ENCODE assay signal across 36 cellular contexts in genomic region chr4:37727635-37728034, GRCh38.
"Had no signal": no experiment of that assay in that cellular context is flagged by ENCODE, and none has a peak within 500 bp of the region (broad histone marks: within the 10 kb centered on the region; RNA-seq: fewer than 3 reads in every experiment).

No MANE protein-coding gene starts in this region.

- ATAC-seq: activated CD4-positive, CD25-positive, alpha-beta regulatory T cell treated with anti-CD3 and anti-CD28 coated beads, Interleukin-2, amount 50 U/mL, for 24 hours; activated CD8-positive, alpha-beta memory T cell treated with anti-CD3 and anti-CD28 coated beads, Interleukin-2, amount 10 ng/mL, durations not matched to agents 7 days and 5 days; activated CD8-positive, alpha-beta T cell treated with anti-CD3 and anti-CD28 coated beads, Interleukin-2, amount 10 ng/mL, durations not matched to agents 7 days and 5 days; activated naive CD8-positive, alpha-beta T cell treated with anti-CD3 and anti-CD28 coated beads, Interleukin-2, amount 50 U/mL, for 24 hours; body of pancreas; effector memory CD8-positive, alpha-beta T cell; foreskin keratinocyte; gastrocnemius medialis; T-helper 17 cell had no signal

- H3K4me1 ChIP-seq: adrenal gland, body of pancreas, esophagus muscularis mucosa, gastrocnemius medialis had no signal

- H3K27me3 Mint-ChIP-seq: activated CD4-positive, alpha-beta memory T cell treated with anti-CD3 and anti-CD28 coated beads for 36 hours; activated CD8-positive, alpha-beta memory T cell treated with anti-CD3 and anti-CD28 coated beads, Interleukin-2, amount 10 ng/mL, durations not matched to agents 7 days and 5 days; activated naive CD4-positive, alpha-beta T cell treated with anti-CD3 and anti-CD28 coated beads, Interleukin-2, amount 50 U/mL, for 24 hours; activated naive CD8-positive, alpha-beta T cell treated with anti-CD3 and anti-CD28 coated beads for 36 hours; activated naive CD8-positive, alpha-beta T cell treated with anti-CD3 and anti-CD28 coated beads, Interleukin-2, amount 50 U/mL, for 24 hours; effector memory CD8-positive, alpha-beta T cell had no signal

- H3K4me3 Mint-ChIP-seq: activated B cell treated with CpG ODN at 0.5 μM for 24 hours; activated CD4-positive, alpha-beta memory T cell treated with anti-CD3 and anti-CD28 coated beads for 36 hours; activated CD8-positive, alpha-beta memory T cell treated with anti-CD3 and anti-CD28 coated beads, Interleukin-2, amount 10 ng/mL, durations not matched to agents 7 days and 5 days; activated CD8-positive, alpha-beta T cell treated with anti-CD3 and anti-CD28 coated beads, Interleukin-2, amount 10 ng/mL, durations not matched to agents 7 days and 5 days; activated naive CD4-positive, alpha-beta T cell treated with anti-CD3 and anti-CD28 coated beads for 36 hours; activated naive CD4-positive, alpha-beta T cell treated with anti-CD3 and anti-CD28 coated beads, Interleukin-2, amount 50 U/mL, for 24 hours; activated naive CD8-positive, alpha-beta T cell treated with anti-CD3 and anti-CD28 coated beads for 36 hours; activated naive CD8-positive, alpha-beta T cell treated with anti-CD3 and anti-CD28 coated beads, Interleukin-2, amount 50 U/mL, for 24 hours; activated T-helper 1 cell treated with anti-CD3 and anti-CD28 coated beads, Interleukin-12 subunit alpha, Interleukin-12 subunit beta, Interleukin-2, Interleukin-4 antibody, amounts not matched to agents 30 ng/mL and 10 ng/mL and 1 ng/mL, durations not matched to agents 14 hours and 24 hours and 36 hours; effector memory CD8-positive, alpha-beta T cell; T-helper 17 cell; T-helper 2 cell treated with Interferon-gamma antibody and Interleukin-4, amounts not matched to agents 5 μg/mL and 100 μg/mL, for 36 hours had no signal

- H3K36me3 ChIP-seq: adrenal gland, esophagus muscularis mucosa, gastrocnemius medialis, WERI-Rb-1 had no signal

- DNase-seq: activated B cell treated with CpG ODN at 0.5 μM for 24 hours; activated CD4-positive, alpha-beta memory T cell treated with anti-CD3 and anti-CD28 coated beads for 36 hours; activated CD4-positive, alpha-beta T cell treated with anti-CD3 and anti-CD28 coated beads for 48 hours; activated CD8-positive, alpha-beta memory T cell treated with anti-CD3 and anti-CD28 coated beads, Interleukin-2, amount 10 ng/mL, durations not matched to agents 7 days and 5 days; activated CD8-positive, alpha-beta memory T cell treated with anti-CD3 and anti-CD28 coated beads, Interleukin-2, amount 50 U/mL, for 4 hours; activated CD8-positive, alpha-beta T cell treated with anti-CD3 and anti-CD28 coated beads, Interleukin-2, amount 10 ng/mL, durations not matched to agents 7 days and 5 days; activated effector memory CD4-positive, alpha-beta T cell treated with anti-CD3 and anti-CD28 coated beads, Interleukin-2, amount 50 U/mL, for 16 hours; activated naive CD4-positive, alpha-beta T cell treated with anti-CD3 and anti-CD28 coated beads for 36 hours; activated naive CD8-positive, alpha-beta T cell treated with anti-CD3 and anti-CD28 coated beads for 36 hours; activated naive CD8-positive, alpha-beta T cell treated with anti-CD3 and anti-CD28 coated beads, Interleukin-2, amount 50 U/mL, for 24 hours; activated T-cell treated with anti-CD3 and anti-CD28 coated beads, Interleukin-2, amount 50 U/mL, for 1 hour; activated T-cell treated with anti-CD3 and anti-CD28 coated beads, Interleukin-2, amount 50 U/mL, for 48 hours; adrenal gland; amygdala; aorta; body of pancreas; caudate nucleus; cortex of kidney; dermis blood vessel endothelial cell; effector CD4-positive, alpha-beta T cell; effector memory CD8-positive, alpha-beta T cell; erythroblast; gastrocnemius medialis; glutamatergic neuron; T-helper 1 cell; T-helper 17 cell; T1000; WERI-Rb-1 had no signal

- H3K27ac ChIP-seq: adrenal gland, body of pancreas, esophagus muscularis mucosa, foreskin keratinocyte, gastrocnemius medialis, WERI-Rb-1 had no signal

- H3K9me3 ChIP-seq: adrenal gland, body of pancreas, esophagus muscularis mucosa, gastrocnemius medialis had no signal

- H3K27ac Mint-ChIP-seq: activated B cell treated with CpG ODN at 0.5 μM for 24 hours; activated CD4-positive, alpha-beta memory T cell treated with anti-CD3 and anti-CD28 coated beads for 36 hours; activated CD8-positive, alpha-beta memory T cell treated with anti-CD3 and anti-CD28 coated beads, Interleukin-2, amount 10 ng/mL, durations not matched to agents 7 days and 5 days; activated CD8-positive, alpha-beta T cell treated with anti-CD3 and anti-CD28 coated beads, Interleukin-2, amount 10 ng/mL, durations not matched to agents 7 days and 5 days; activated naive CD4-positive, alpha-beta T cell treated with anti-CD3 and anti-CD28 coated beads for 36 hours; activated naive CD4-positive, alpha-beta T cell treated with anti-CD3 and anti-CD28 coated beads, Interleukin-2, amount 50 U/mL, for 24 hours; activated naive CD8-positive, alpha-beta T cell treated with anti-CD3 and anti-CD28 coated beads for 36 hours; activated naive CD8-positive, alpha-beta T cell treated with anti-CD3 and anti-CD28 coated beads, Interleukin-2, amount 50 U/mL, for 24 hours; activated T-helper 1 cell treated with anti-CD3 and anti-CD28 coated beads, Interleukin-12 subunit alpha, Interleukin-12 subunit beta, Interleukin-2, Interleukin-4 antibody, amounts not matched to agents 30 ng/mL and 10 ng/mL and 1 ng/mL, durations not matched to agents 14 hours and 24 hours and 36 hours; activated T-helper 2 cell treated with anti-CD3 and anti-CD28 coated beads, Interferon-gamma antibody, Interleukin-2, Interleukin-4, amounts not matched to agents 10 μg/mL and 5 μg/mL and 100 μg/mL, durations not matched to agents 14 hours and 24 hours and 36 hours; effector memory CD8-positive, alpha-beta T cell; T-helper 17 cell; T-helper 2 cell treated with Interferon-gamma antibody and Interleukin-4, amounts not matched to agents 5 μg/mL and 100 μg/mL, for 36 hours had no signal

- H3K27me3 ChIP-seq: adrenal gland, body of pancreas, esophagus muscularis mucosa, foreskin keratinocyte, gastrocnemius medialis had no signal

- H3K4me1 Mint-ChIP-seq: activated B cell treated with CpG ODN at 0.5 μM for 24 hours had no signal

- H3K9me3 Mint-ChIP-seq: activated B cell treated with CpG ODN at 0.5 μM for 24 hours; activated CD4-positive, alpha-beta memory T cell treated with anti-CD3 and anti-CD28 coated beads for 36 hours; activated naive CD4-positive, alpha-beta T cell treated with anti-CD3 and anti-CD28 coated beads for 36 hours; activated naive CD4-positive, alpha-beta T cell treated with anti-CD3 and anti-CD28 coated beads, Interleukin-2, amount 50 U/mL, for 24 hours; activated naive CD8-positive, alpha-beta T cell treated with anti-CD3 and anti-CD28 coated beads for 36 hours; activated naive CD8-positive, alpha-beta T cell treated with anti-CD3 and anti-CD28 coated beads, Interleukin-2, amount 50 U/mL, for 24 hours; activated T-helper 1 cell treated with anti-CD3 and anti-CD28 coated beads, Interleukin-12 subunit alpha, Interleukin-12 subunit beta, Interleukin-2, Interleukin-4 antibody, amounts not matched to agents 30 ng/mL and 10 ng/mL and 1 ng/mL, durations not matched to agents 14 hours and 24 hours and 36 hours; activated T-helper 2 cell treated with anti-CD3 and anti-CD28 coated beads, Interferon-gamma antibody, Interleukin-2, Interleukin-4, amounts not matched to agents 10 μg/mL and 5 μg/mL and 100 μg/mL, durations not matched to agents 14 hours and 24 hours and 36 hours; effector memory CD8-positive, alpha-beta T cell; T-helper 2 cell treated with Interferon-gamma antibody and Interleukin-4, amounts not matched to agents 5 μg/mL and 100 μg/mL, for 36 hours had no signal

- H3K36me3 Mint-ChIP-seq: activated CD4-positive, alpha-beta memory T cell treated with anti-CD3 and anti-CD28 coated beads for 36 hours; activated CD8-positive, alpha-beta memory T cell treated with anti-CD3 and anti-CD28 coated beads, Interleukin-2, amount 10 ng/mL, durations not matched to agents 7 days and 5 days; activated naive CD4-positive, alpha-beta T cell treated with anti-CD3 and anti-CD28 coated beads, Interleukin-2, amount 50 U/mL, for 24 hours had no signal

- FAIRE-seq: colon had no signal

- H3K4me3 ChIP-seq: adrenal gland, body of pancreas, esophagus muscularis mucosa, gastrocnemius medialis had no signal
